ENCODE assay signal across 8 cellular contexts in the genomic region with DNA sequence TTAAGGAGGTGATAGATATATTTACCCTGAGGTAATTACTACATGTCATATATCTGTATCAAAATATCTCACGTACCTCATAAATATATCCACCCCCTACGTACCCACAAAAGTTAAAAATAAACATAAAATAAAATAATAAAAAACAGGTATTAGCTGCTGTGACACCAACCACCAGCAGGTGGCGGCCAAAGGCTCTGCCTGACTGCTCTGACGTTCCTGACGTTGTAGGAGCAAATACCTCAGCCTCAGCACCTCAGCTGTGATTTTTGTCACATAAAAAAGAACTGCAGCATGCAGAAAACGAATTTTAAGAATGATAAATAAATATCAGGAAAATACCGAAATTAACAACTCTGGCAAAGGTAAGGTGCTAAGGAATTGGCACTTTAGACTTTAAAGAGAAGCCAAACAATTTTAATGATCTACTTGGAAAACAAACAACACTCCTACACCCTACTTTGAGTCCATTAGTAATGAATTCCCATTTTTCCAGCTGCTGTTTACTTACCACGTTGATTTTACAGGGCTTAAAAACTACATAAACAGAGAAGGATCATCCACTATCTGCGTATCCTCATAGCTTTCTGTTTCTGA.
A peak's percentile ranks its signal among the peaks of the same experiment; 100 is the strongest.
DNase-seq lines count a peak whose midpoint lies in the region; ATAC-seq, FAIRE-seq and TF ChIP-seq lines count a peak whose summit lies in the region.

No MANE protein-coding gene starts in this region.

- intact Hi-C loops in spleen (cut with DNase I; ENCODE audit: low total_unique reads): loop anchor here (10.0 kb wide), 2 partner anchors 266 to 1116 kb away; no protein-coding TSS in a partner anchor

- no peak for TF ChIP-seq EP300 in SK-N-SH (IDR thresholded peaks at IDR 0.05; ENCODE audit: borderline replicate concordance in 1 of 2, low read depth in 1 of 2, low read length in 1 of 2)

- no peak overlapping the region for H3K27ac ChIP-seq in SK-N-SH (ENCODE audit: low read depth in 2 of 2, low read length in 1 of 2)
- no peak overlapping the region for H3K27ac ChIP-seq in spleen

- no peaks in the 10 kb centered on the region for H3K36me3 ChIP-seq in SK-N-SH (replicated peaks in 1 of 2; ENCODE audit: control insufficient read depth in 1 of 2, insufficient read depth in 2 of 2, low read length in 1 of 2)
- H3K36me3 ChIP-seq in spleen: no peaks in the 10 kb centered on the region

- H3K27me3 ChIP-seq in SK-N-SH (ENCODE audit: insufficient read depth) (no peaks in the 10 kb centered on the region; the same call in 1 of the 2 replicates), spleen (replicated peaks in 1 of 7) (no peaks in the 10 kb centered on the region)

- no peaks in the 10 kb centered on the region for H3K79me2 ChIP-seq in SK-N-SH (ENCODE audit: insufficient read depth)

- no peak for ATAC-seq in HG02970 (IDR thresholded peaks at IDR 0.05; ENCODE audit: low FRiP score, unreplicated experiment)

- no peaks in the 10 kb centered on the region for H3K9me3 ChIP-seq in SK-N-SH
- peaks cover 0 to 4% (median 0%) of the 10 kb centered on the region in 8 donors for H3K9me3 ChIP-seq in spleen

- H3K4me3 ChIP-seq in SK-N-SH (ENCODE audit: low read depth in 2 of 2, low read length in 1 of 2) (no peak overlapping the region), spleen (no peak overlapping the region)

- no peaks in the 10 kb centered on the region for H3K9me2 ChIP-seq in SK-N-SH

- H3K9ac ChIP-seq in SK-N-SH: no peak overlapping the region

- DNase-seq in GM12891 (ENCODE audit: insufficient read length, low spot score) (peak; percentile 15), HT1080 (ENCODE audit: low read depth) (peak; percentile 11), SK-N-SH (peak; percentile 67), amniotic epithelial cell (ENCODE audit: low read depth) (peak; percentile 22), hepatic stellate cell (ENCODE audit: low spot score) (peak; percentile 35), spleen (peak; percentile 91)

- FAIRE-seq in A204.1 (lab: Jason Lieb, UNC) (peak; percentile 83), GM12891 (lab: Jason Lieb, UNC) (peak; percentile 61)

- no peaks in the 10 kb centered on the region for H3K4me1 ChIP-seq in SK-N-SH (ENCODE audit: control insufficient read depth in 1 of 2, insufficient read depth in 2 of 2, low read depth in 1 of 2, low read length in 1 of 2)
- peaks cover 0 to 25% (median 9%) of the 10 kb centered on the region in 6 donors for H3K4me1 ChIP-seq in spleen

- peak; percentile 81 for TF ChIP-seq RAD21 in SK-N-SH (IDR thresholded peaks at IDR 0.05; ENCODE audit: low read length)

- CTCF ChIA-PET in SK-N-SH (lab: Yijun Ruan, JAX): interaction anchor here (0.6 to 3.6 kb wide), 43 partner anchors 8 to 1121 kb away, joined by 3 to 45 read pairs (median 4); partner anchors contain the start of gene AMPH

- TF ChIP-seq POLR2A in GM12891 (IDR thresholded peaks at IDR 0.05; ENCODE audit: low read depth, low read length) (no peak), spleen (IDR thresholded peaks at IDR 0.05) (no peak)

- H3F3A ChIP-seq in SK-N-SH (replicated peaks; ENCODE audit: insufficient read depth): no peaks in the 10 kb centered on the region

- peak; percentile 99 for TF ChIP-seq CTCF in SK-N-SH (IDR thresholded peaks at IDR 0.05)
- peak; percentile 65 to 83 (median 76) for TF ChIP-seq CTCF in spleen (IDR thresholded peaks at IDR 0.05 in 8 of 11, conservative IDR thresholded peaks at IDR 0.05 in 3 of 11)

- WGBS in SK-N-SH (ENCODE audit: low lambda C conversion rate): 5% methylated on average over 9 of the region's 9 CpGs
- WGBS in spleen, 5 donors: 8 to 11% (median 10%) methylated on average over 9 of the region's 9 CpGs

- no peaks in the 10 kb centered on the region for H4K20me1 ChIP-seq in SK-N-SH (ENCODE audit: insufficient read depth)

- POLR2A ChIA-PET in SK-N-SH (lab: Yijun Ruan, JAX): interaction anchor here (0.6 kb wide), 1 partner anchor 237 kb away, joined by 4 read pairs; no protein-coding TSS in a partner anchor

- no peak overlapping the region for H3K4me2 ChIP-seq in SK-N-SH

- no peak overlapping the region for H2AFZ ChIP-seq in SK-N-SH (ENCODE audit: low read depth)

TF ChIP-seq in GM12891, 5 proteins besides CTCF, POLR2A, EP300 and RAD21:
- TF ChIP-seq POU2F2 (IDR thresholded peaks at IDR 0.05; ENCODE audit: low read depth, low read length) (no peak), POLR2AphosphoS5 (IDR thresholded peaks at IDR 0.05; ENCODE audit: low read depth, low read length) (no peak), TAF1 (IDR thresholded peaks at IDR 0.05; ENCODE audit: low read depth, low read length) (no peak), PAX5 (IDR thresholded peaks at IDR 0.05; ENCODE audit: insufficient read depth, low read length, severe bottlenecking) (no peak), SPI1 (IDR thresholded peaks at IDR 0.05; ENCODE audit: low read depth, low read length) (no peak)
TF ChIP-seq in GM12891: peak in this region for 0.

TF ChIP-seq in SK-N-SH, 30 proteins besides CTCF, POLR2A, EP300 and RAD21:
- TF ChIP-seq YY1 (IDR thresholded peaks at IDR 0.05; ENCODE audit: low read depth): no peak
- TF ChIP-seq FOSL2 (IDR thresholded peaks at IDR 0.05; ENCODE audit: borderline replicate concordance, low read depth): no peak
- no peak for TF ChIP-seq MAX (IDR thresholded peaks at IDR 0.05; ENCODE audit: low read depth)
- TF ChIP-seq GATA2 (CRISPR knock-in tag; IDR thresholded peaks at IDR 0.05): no peak
- TF ChIP-seq FOXJ3 (CRISPR knock-in tag; IDR thresholded peaks at IDR 0.05): no peak
- no peak for TF ChIP-seq NFIC (IDR thresholded peaks at IDR 0.05; ENCODE audit: borderline replicate concordance)
- no peak for TF ChIP-seq RXRA (IDR thresholded peaks at IDR 0.05; ENCODE audit: borderline replicate concordance, low read depth)
- no peak for TF ChIP-seq FOXM1 (IDR thresholded peaks at IDR 0.05; ENCODE audit: low read depth)
- TF ChIP-seq SMC3 (IDR thresholded peaks at IDR 0.05; ENCODE audit: low read depth, low read length): peak; percentile 75
- no peak for TF ChIP-seq POLR2AphosphoS5 (IDR thresholded peaks at IDR 0.05; ENCODE audit: low read depth, low read length)
- TF ChIP-seq RFX5 (IDR thresholded peaks at IDR 0.05; ENCODE audit: low read length): 0 out of 2 replicates have a peak, but pooled peaks have one; percentile 33
- no peak for TF ChIP-seq RCOR1 (IDR thresholded peaks at IDR 0.05; ENCODE audit: low read length)

Comparison
In these comparisons a context has a peak if more than half of its experiments do, and no peak if none do; other contexts are left out.
1. DNase-seq: peak in every context shown above with its lines; median percentile 91 in spleen; 67 in SK-N-SH; 35 in hepatic stellate cell; 22 in amniotic epithelial cell; 15 in GM12891; 11 in HT1080.